In genomic region chr13:27130223-27131015, GRCh38 we compare ENCODE assay signal across 9 cellular contexts. TPM values are rescaled to one million over a fixed set of nuclear protein-coding genes. Genes with fewer than 3 reads are reported as not detected.
DNase-seq lines count a peak whose midpoint lies in the region; ATAC-seq and TF ChIP-seq lines count a peak whose summit lies in the region.
"Had no signal": no experiment of that assay in that cellular context is flagged by ENCODE, and none has a peak within 500 bp of the region (broad histone marks: within the 10 kb centered on the region; RNA-seq: fewer than 3 reads in every experiment).

No MANE protein-coding gene starts in this region.

- TF ChIP-seq POLR2A in breast epithelium (IDR thresholded peaks at IDR 0.05): no peak
- no peak for TF ChIP-seq POLR2A in upper lobe of left lung (IDR thresholded peaks at IDR 0.05)

- 52 to 74% methylated on average over 7 of the region's 7 CpGs for WGBS in upper lobe of left lung, 2 donors

- TF ChIP-seq EP300 in upper lobe of left lung (IDR thresholded peaks at IDR 0.05): no peak

- peak overlapping the region; percentile 38 for H3K4me3 Mint-ChIP-seq in MCF 10A (ENCODE audit: unreplicated experiment)
- H3K4me3 Mint-ChIP-seq in activated naive CD8-positive, alpha-beta T cell treated with anti-CD3 and anti-CD28 coated beads, Interleukin-2, amount 50 U/mL, for 24 hours: peak overlapping the region; percentile 54

- no peaks in the 10 kb centered on the region for H3K9me3 Mint-ChIP-seq in MCF 10A (ENCODE audit: unreplicated experiment)
- H3K9me3 Mint-ChIP-seq in activated naive CD8-positive, alpha-beta T cell treated with anti-CD3 and anti-CD28 coated beads, Interleukin-2, amount 50 U/mL, for 24 hours: peaks cover 8% of the 10 kb centered on the region

- H3K27ac Mint-ChIP-seq in MCF 10A (ENCODE audit: low read depth, unreplicated experiment): peak overlapping the region; percentile 35
- peak overlapping the region; percentile 82 for H3K27ac Mint-ChIP-seq in activated naive CD8-positive, alpha-beta T cell treated with anti-CD3 and anti-CD28 coated beads, Interleukin-2, amount 50 U/mL, for 24 hours

- H3K4me1 ChIP-seq in breast epithelium (peaks cover 0 to 7% of the 10 kb centered on the region in 2 donors), right atrium auricular region (peaks cover 0 to 46% of the 10 kb centered on the region in 2 donors), upper lobe of left lung (peaks cover 26 to 68% (median 35%) of the 10 kb centered on the region in 4 donors)

- H3K27ac ChIP-seq in breast epithelium: no peak overlapping the region
- H3K27ac ChIP-seq in right atrium auricular region: peak overlapping the region; percentile 33 to 40
- H3K27ac ChIP-seq in upper lobe of left lung: peak overlapping the region in 3 of 4 donors; percentile 36 to 69 (median 67)

- TF ChIP-seq CTCF in MCF 10A (IDR thresholded peaks at IDR 0.05; ENCODE audit: unreplicated experiment) (no peak), breast epithelium (IDR thresholded peaks at IDR 0.05) (no peak), right atrium auricular region (IDR thresholded peaks at IDR 0.05) (no peak), upper lobe of left lung (IDR thresholded peaks at IDR 0.05) (no peak)

- CTCF ChIA-PET in MCF 10A (lab: Yijun Ruan, JAX): interaction anchor here (4.5 kb wide), 1 partner anchor 145 kb away, joined by 13 read pairs; no protein-coding TSS in a partner anchor

- no peak overlapping the region for H3K4me3 ChIP-seq in breast epithelium
- no peak overlapping the region for H3K4me3 ChIP-seq in right atrium auricular region
- no peak overlapping the region for H3K4me3 ChIP-seq in upper lobe of left lung

- no peak for ATAC-seq in activated naive CD8-positive, alpha-beta T cell treated with anti-CD3 and anti-CD28 coated beads, Interleukin-2, amount 50 U/mL, for 24 hours
- ATAC-seq in upper lobe of left lung (ENCODE audit: low FRiP score in 2 of 2): peak in 1 of 2 donors; percentile 84

- H3K27me3 ChIP-seq in breast epithelium (no peaks in the 10 kb centered on the region), right atrium auricular region (no peaks in the 10 kb centered on the region), upper lobe of left lung (no peaks in the 10 kb centered on the region)

- H3K36me3 ChIP-seq in breast epithelium (no peaks in the 10 kb centered on the region), right atrium auricular region (no peaks in the 10 kb centered on the region), upper lobe of left lung (no peaks in the 10 kb centered on the region)

- H3K27me3 Mint-ChIP-seq in MCF 10A (ENCODE audit: insufficient read depth, unreplicated experiment): no peaks in the 10 kb centered on the region
- no peaks in the 10 kb centered on the region for H3K27me3 Mint-ChIP-seq in activated naive CD8-positive, alpha-beta T cell treated with anti-CD3 and anti-CD28 coated beads, Interleukin-2, amount 50 U/mL, for 24 hours

- H3K9me3 ChIP-seq in breast epithelium (peaks cover 5 to 6% of the 10 kb centered on the region in 2 donors), right atrium auricular region (peaks cover 0 to 6% of the 10 kb centered on the region in 2 donors), upper lobe of left lung (no peaks in the 10 kb centered on the region)

- intact Hi-C loops in MCF 10A (cut with micrococcal nuclease) (loop anchor here (1.0 kb wide), 1 partner anchor 40 kb away; no protein-coding TSS in a partner anchor), breast epithelium (cut with DNase I; ENCODE audit: low total_unique reads) (no loop called here)

- H3K4me1 Mint-ChIP-seq in MCF 10A (ENCODE audit: insufficient read depth, unreplicated experiment): peaks cover 27% of the 10 kb centered on the region
- H3K4me1 Mint-ChIP-seq in activated naive CD8-positive, alpha-beta T cell treated with anti-CD3 and anti-CD28 coated beads, Interleukin-2, amount 50 U/mL, for 24 hours: peaks cover 90% of the 10 kb centered on the region

- POLR2A ChIA-PET in MCF 10A (lab: Yijun Ruan, JAX): interaction anchor here (0.6 to 3.9 kb wide), 14 partner anchors 9 to 544 kb away, joined by 3 to 55 read pairs (median 6); partner anchors contain the start of genes RPL21 and USP12

- BruUV-seq in MCF 10A (replicated peaks; lab: Mats Ljungman, UMichigan): no TSS peak

- no peaks in the 10 kb centered on the region for H3K36me3 Mint-ChIP-seq in MCF 10A (ENCODE audit: insufficient read depth, unreplicated experiment)
- peaks cover 21% of the 10 kb centered on the region for H3K36me3 Mint-ChIP-seq in activated naive CD8-positive, alpha-beta T cell treated with anti-CD3 and anti-CD28 coated beads, Interleukin-2, amount 50 U/mL, for 24 hours (ENCODE audit: low read depth)

- peak; percentile 71 for DNase-seq in MCF 10A (ENCODE audit: unreplicated experiment)
- DNase-seq in breast epithelium (ENCODE audit: low spot score in 2 of 2): no peak
- DNase-seq in activated naive CD8-positive, alpha-beta T cell treated with anti-CD3 and anti-CD28 coated beads, Interleukin-2, amount 50 U/mL, for 24 hours: no peak
- no peak for DNase-seq in right atrium auricular region (ENCODE audit: low spot score)
- DNase-seq in upper lobe of left lung: no peak
- no peak for DNase-seq in ureter (ENCODE audit: low spot score)
- DNase-seq in HUDEP-2 (lab: John Stamatoyannopoulos, UW; ENCODE audit: unreplicated experiment in 76 of 76): no peak
- DNase-seq in NCI-H1930 (lab: John Stamatoyannopoulos, UW): no peak
- DNase-seq: activated gamma-delta T cell had no signal

RNA-seq across cellular contexts. Expression of gene USP12, which starts 41.2 kb away (rescaled TPM):
- total RNA-seq in MCF 10A (2022) (20.6 and 21.7 TPM in 2 replicates), breast epithelium (10 to 100 TPM; 21.0 to 33.4 (median 21.0) TPM), right atrium auricular region (10 to 100 TPM; 11.6 to 23.0 TPM), upper lobe of left lung (10 to 100 TPM; 11.9 to 78.8 (median 30.5) TPM), ureter (25.5 TPM)

Comparison
In these comparisons a context has a peak if more than half of its experiments do, and no peak if none do; other contexts are left out.
1. H3K27ac ChIP-seq: peak in right atrium auricular region (2 of 2) and upper lobe of left lung (3 of 4); none in breast epithelium (0 of 2).